9 cellular contexts compared by ENCODE assay signal in the genomic region with DNA sequence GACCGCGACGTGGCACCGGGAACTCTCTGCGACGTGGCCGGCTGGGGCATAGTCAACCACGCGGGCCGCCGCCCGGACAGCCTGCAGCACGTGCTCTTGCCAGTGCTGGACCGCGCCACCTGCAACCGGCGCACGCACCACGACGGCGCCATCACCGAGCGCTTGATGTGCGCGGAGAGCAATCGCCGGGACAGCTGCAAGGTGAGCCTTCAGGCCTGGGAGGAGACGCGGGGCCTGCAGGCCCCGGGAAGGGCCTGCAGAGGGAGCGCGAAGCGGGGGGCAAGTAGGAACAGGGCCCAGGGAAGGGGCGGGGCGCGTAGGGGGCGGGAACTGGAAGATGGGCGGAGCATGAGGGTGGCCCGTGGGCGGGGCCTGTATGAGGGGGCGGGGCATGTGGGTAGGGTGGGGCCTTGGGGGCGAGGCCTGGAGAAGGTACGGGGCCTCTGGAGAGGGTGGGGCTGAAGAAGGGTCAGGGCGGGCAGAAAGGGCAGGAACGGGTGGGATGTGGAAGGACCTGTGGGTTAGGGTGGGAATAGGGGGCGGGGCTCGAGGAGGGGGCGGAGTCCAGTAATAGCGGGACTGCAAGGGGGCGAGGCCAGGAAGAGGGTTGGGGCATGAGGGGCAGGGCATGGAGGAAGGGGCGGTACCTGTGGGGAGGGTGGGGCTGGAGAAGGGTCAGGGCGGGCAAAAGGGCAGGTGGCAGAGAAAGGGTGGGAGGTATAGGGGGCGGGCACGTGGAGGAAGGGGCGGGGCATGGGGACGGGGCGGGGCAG. TPM values are rescaled to one million over a fixed set of nuclear protein-coding genes. Genes with fewer than 3 reads are reported as not detected.
DNase-seq lines count a peak whose midpoint lies in the region; ATAC-seq, FAIRE-seq and TF ChIP-seq lines count a peak whose summit lies in the region.
"Had no signal": no experiment of that assay in that cellular context is flagged by ENCODE, and none has a peak within 500 bp of the region (broad histone marks: within the 10 kb centered on the region; RNA-seq: fewer than 3 reads in every experiment).

No MANE protein-coding gene starts in this region.

- H3K27ac ChIP-seq in RWPE2 (ENCODE audit: poor library complexity, severe bottlenecking) (no peak overlapping the region), keratinocyte (ENCODE audit: control insufficient read depth, insufficient read depth, low read length) (no peak overlapping the region)
- H3K27ac ChIP-seq: C4-2B had no signal

- no peak overlapping the region for H2AFZ ChIP-seq in keratinocyte (ENCODE audit: control insufficient read depth, low read length)

- DNase-seq in SIG-M5 treated with dmso at 0.1 percent for 504 hours (lab: John Stamatoyannopoulos, UW; ENCODE audit: unreplicated experiment): peak; percentile 69
- DNase-seq in SIG-M5 (lab: John Stamatoyannopoulos, UW): no peak
- peak; percentile 72 for DNase-seq in RWPE2 (ENCODE audit: low spot score)
- DNase-seq in activated T-helper 1 cell treated with anti-CD3 and anti-CD28 coated beads, Interleukin-12 subunit alpha, Interleukin-12 subunit beta, Interleukin-2, Interleukin-4 antibody, amounts not matched to agents 30 ng/mL and 10 ng/mL and 1 ng/mL, durations not matched to agents 14 hours and 24 hours and 36 hours (ENCODE audit: low spot score): peak; percentile 45
- DNase-seq in keratinocyte (ENCODE audit: low read depth, low spot score): no peak
- peak; percentile 87 for DNase-seq in stimulated activated CD8-positive, alpha-beta memory T cell treated with anti-CD3 and anti-CD28 coated beads, Interleukin-4, amount 100 ng/mL, for 48 hours
- DNase-seq in NCI-H510A (lab: John Stamatoyannopoulos, UW): no peak

- H3K4me1 Mint-ChIP-seq in activated T-helper 1 cell treated with anti-CD3 and anti-CD28 coated beads, Interleukin-12 subunit alpha, Interleukin-12 subunit beta, Interleukin-2, Interleukin-4 antibody, amounts not matched to agents 30 ng/mL and 10 ng/mL and 1 ng/mL, durations not matched to agents 14 hours and 24 hours and 36 hours (ENCODE audit: low read depth): peaks cover 7% of the 10 kb centered on the region

- no peak overlapping the region for H3K9ac ChIP-seq in keratinocyte (ENCODE audit: control insufficient read depth, extremely low read depth, insufficient read depth, low read length)

- H3K36me3 Mint-ChIP-seq in activated T-helper 1 cell treated with anti-CD3 and anti-CD28 coated beads, Interleukin-12 subunit alpha, Interleukin-12 subunit beta, Interleukin-2, Interleukin-4 antibody, amounts not matched to agents 30 ng/mL and 10 ng/mL and 1 ng/mL, durations not matched to agents 14 hours and 24 hours and 36 hours (ENCODE audit: low read depth): no peaks in the 10 kb centered on the region

- H4K20me1 ChIP-seq in keratinocyte (ENCODE audit: control insufficient read depth, extremely low read depth, insufficient read depth, low read length): no peaks in the 10 kb centered on the region

- H3K9me3 ChIP-seq in RWPE2 (ENCODE audit: severe bottlenecking): no peaks in the 10 kb centered on the region
- no peaks in the 10 kb centered on the region for H3K9me3 ChIP-seq in keratinocyte (ENCODE audit: control insufficient read depth, low read depth, low read length)

- no peak overlapping the region for H3K27ac Mint-ChIP-seq in activated T-helper 1 cell treated with anti-CD3 and anti-CD28 coated beads, Interleukin-12 subunit alpha, Interleukin-12 subunit beta, Interleukin-2, Interleukin-4 antibody, amounts not matched to agents 30 ng/mL and 10 ng/mL and 1 ng/mL, durations not matched to agents 14 hours and 24 hours and 36 hours

- H3K27me3 ChIP-seq in RWPE2 (ENCODE audit: insufficient read depth, poor library complexity, severe bottlenecking): peaks cover 6% of the 10 kb centered on the region
- H3K27me3 ChIP-seq in keratinocyte (ENCODE audit: control insufficient read depth, extremely low read depth, insufficient read depth, low read length): peaks cover 12% of the 10 kb centered on the region

- peak; percentile 28 for ATAC-seq in RWPE2 (ENCODE audit: low read depth)
- no peak for ATAC-seq in GM18909 (IDR thresholded peaks at IDR 0.05; ENCODE audit: poor library complexity, unreplicated experiment)

- peak; percentile 28 for TF ChIP-seq CTCF in RWPE2 (IDR thresholded peaks at IDR 0.05; ENCODE audit: poor library complexity, severe bottlenecking)
- peak in 2 of 3 experiments; percentile 37 to 50 for TF ChIP-seq CTCF in keratinocyte (optimal IDR thresholded peaks at IDR 0.05 in 1 of 3, IDR thresholded peaks at IDR 0.05 in 1 of 3, conservative IDR thresholded peaks at IDR 0.05 in 1 of 3; ENCODE audit: extremely low read depth in 1 of 3, insufficient read depth in 2 of 3, low read length in 3 of 3)

- H3K4me1 ChIP-seq in RWPE2 (ENCODE audit: insufficient read depth, poor library complexity, severe bottlenecking): peaks cover 3% of the 10 kb centered on the region
- peaks cover 3% of the 10 kb centered on the region for H3K4me1 ChIP-seq in keratinocyte (ENCODE audit: control insufficient read depth, extremely low read depth, insufficient read depth, low read length)

- no peaks in the 10 kb centered on the region for H3K9me3 Mint-ChIP-seq in activated T-helper 1 cell treated with anti-CD3 and anti-CD28 coated beads, Interleukin-12 subunit alpha, Interleukin-12 subunit beta, Interleukin-2, Interleukin-4 antibody, amounts not matched to agents 30 ng/mL and 10 ng/mL and 1 ng/mL, durations not matched to agents 14 hours and 24 hours and 36 hours

- peak overlapping the region; percentile 37 for H3K4me2 ChIP-seq in keratinocyte (ENCODE audit: control insufficient read depth, extremely low read depth, insufficient read depth, low read depth, low read length)

- H3K4me3 ChIP-seq in RWPE2 (ENCODE audit: severe bottlenecking) (no peak overlapping the region), keratinocyte (ENCODE audit: control insufficient read depth in 2 of 3, extremely low read depth in 1 of 3, insufficient read depth in 2 of 3, low read depth in 1 of 3, low read length in 3 of 3) (no peak overlapping the region)

- H3K9me1 ChIP-seq in keratinocyte (ENCODE audit: control insufficient read depth, extremely low read depth, insufficient read depth, low read length): no peaks in the 10 kb centered on the region

- FAIRE-seq in keratinocyte (lab: Jason Lieb, UNC): no peak

- dilution Hi-C loops in keratinocyte (cut with MboI; ENCODE audit: extremely low pct_ligation_motif_present, low sequenced_read_pairs): no loop called here

- H3K36me3 ChIP-seq in RWPE2 (ENCODE audit: low read depth) (no peaks in the 10 kb centered on the region), keratinocyte (ENCODE audit: control insufficient read depth in 2 of 2, extremely low read depth in 1 of 2, insufficient read depth in 2 of 2, low read length in 2 of 2) (no peaks in the 10 kb centered on the region)

- H3K4me3 Mint-ChIP-seq in activated T-helper 1 cell treated with anti-CD3 and anti-CD28 coated beads, Interleukin-12 subunit alpha, Interleukin-12 subunit beta, Interleukin-2, Interleukin-4 antibody, amounts not matched to agents 30 ng/mL and 10 ng/mL and 1 ng/mL, durations not matched to agents 14 hours and 24 hours and 36 hours: no peak overlapping the region

- intact Hi-C loops in activated T-helper 1 cell treated with anti-CD3 and anti-CD28 coated beads, Interleukin-12 subunit alpha, Interleukin-12 subunit beta, Interleukin-2, Interleukin-4 antibody, amounts not matched to agents 30 ng/mL and 10 ng/mL and 1 ng/mL, durations not matched to agents 14 hours and 24 hours and 36 hours (cut with micrococcal nuclease): loop anchor here (1.0 to 5.0 kb wide), 12 partner anchors 10 to 380 kb away; partner anchors contain the start of genes ATP5F1D, GRIN3B, MED16 and PTBP1

- H3K79me2 ChIP-seq in keratinocyte (ENCODE audit: control insufficient read depth, insufficient read depth, low read length): no peaks in the 10 kb centered on the region

- peaks cover 13% of the 10 kb centered on the region for H3K27me3 Mint-ChIP-seq in activated T-helper 1 cell treated with anti-CD3 and anti-CD28 coated beads, Interleukin-12 subunit alpha, Interleukin-12 subunit beta, Interleukin-2, Interleukin-4 antibody, amounts not matched to agents 30 ng/mL and 10 ng/mL and 1 ng/mL, durations not matched to agents 14 hours and 24 hours and 36 hours (ENCODE audit: insufficient read depth)

RNA-seq across cellular contexts. Expression of gene CFD, which starts 2.5 kb away (rescaled TPM):
- total RNA-seq in activated T-helper 1 cell treated with anti-CD3 and anti-CD28 coated beads, Interleukin-12 subunit alpha, Interleukin-12 subunit beta, Interleukin-2, Interleukin-4 antibody, amounts not matched to agents 30 ng/mL and 10 ng/mL and 1 ng/mL, durations not matched to agents 14 hours and 24 hours and 36 hours: 0.91 and 1.2 TPM in 2 replicates
- polyA plus RNA-seq in keratinocyte: 0.37 to 1.6 TPM (median 0.47 TPM) in 3 replicates
- not detected for polyA plus RNA-seq in keratinocyte (2011; ENCODE audit: low read depth)
- 0.49 and 2.3 TPM in 2 replicates for polyA plus RNA-seq in keratinocyte (2011; cell fraction: cytosol; rRNA removed)
- 0.64 and 1.5 TPM in 2 replicates for polyA plus RNA-seq in keratinocyte (2011; cell fraction: nucleus; rRNA removed)
- polyA plus RNA-seq in keratinocyte (2012; ENCODE audit: low replicate concordance): 0.49 and 2.2 TPM in 2 replicates
- 0.43 to 0.45 TPM (median 0.43 TPM) in 3 replicates for polyA minus RNA-seq in keratinocyte
- 5.0 TPM for polyA minus RNA-seq in keratinocyte (2011; cell fraction: cytosol; rRNA and poly(A)+ RNA removed)
- polyA minus RNA-seq in keratinocyte (2011; cell fraction: nucleus; rRNA and poly(A)+ RNA removed): 1.4 and 3.3 TPM in 2 replicates

RNA-seq across cellular contexts. Expression of gene ELANE, which starts 9.8 kb away (rescaled TPM):
- total RNA-seq in activated T-helper 1 cell treated with anti-CD3 and anti-CD28 coated beads, Interleukin-12 subunit alpha, Interleukin-12 subunit beta, Interleukin-2, Interleukin-4 antibody, amounts not matched to agents 30 ng/mL and 10 ng/mL and 1 ng/mL, durations not matched to agents 14 hours and 24 hours and 36 hours: not detected in 2 replicates
- polyA plus RNA-seq in keratinocyte: not detected in 3 replicates
- not detected for polyA plus RNA-seq in keratinocyte (2011; ENCODE audit: low read depth)
- not detected in 2 replicates for polyA plus RNA-seq in keratinocyte (2011; cell fraction: cytosol; rRNA removed)
- not detected in 2 replicates for polyA plus RNA-seq in keratinocyte (2011; cell fraction: nucleus; rRNA removed)
- not detected in 2 replicates for polyA plus RNA-seq in keratinocyte (2012; ENCODE audit: low replicate concordance)
- not detected in 3 replicates for polyA minus RNA-seq in keratinocyte
- polyA minus RNA-seq in keratinocyte (2011; cell fraction: cytosol; rRNA and poly(A)+ RNA removed): not detected
- polyA minus RNA-seq in keratinocyte (2011; cell fraction: nucleus; rRNA and poly(A)+ RNA removed): not detected in 2 replicates

RNA-seq across cellular contexts. Expression of gene PRTN3, which starts 21.1 kb away (rescaled TPM):
- not detected in 2 replicates for total RNA-seq in activated T-helper 1 cell treated with anti-CD3 and anti-CD28 coated beads, Interleukin-12 subunit alpha, Interleukin-12 subunit beta, Interleukin-2, Interleukin-4 antibody, amounts not matched to agents 30 ng/mL and 10 ng/mL and 1 ng/mL, durations not matched to agents 14 hours and 24 hours and 36 hours
- not detected in 3 replicates for polyA plus RNA-seq in keratinocyte
- not detected for polyA plus RNA-seq in keratinocyte (2011; ENCODE audit: low read depth)
- polyA plus RNA-seq in keratinocyte (2011; cell fraction: cytosol; rRNA removed): not detected in 2 replicates
- not detected in 2 replicates for polyA plus RNA-seq in keratinocyte (2011; cell fraction: nucleus; rRNA removed)
- not detected in 2 replicates for polyA plus RNA-seq in keratinocyte (2012; ENCODE audit: low replicate concordance)
- not detected in 3 replicates for polyA minus RNA-seq in keratinocyte
- not detected for polyA minus RNA-seq in keratinocyte (2011; cell fraction: cytosol; rRNA and poly(A)+ RNA removed)
- polyA minus RNA-seq in keratinocyte (2011; cell fraction: nucleus; rRNA and poly(A)+ RNA removed): not detected in 2 replicates

RNA-seq across cellular contexts. Expression of gene MED16, which starts 31.0 kb away (rescaled TPM):
- 62.1 and 62.5 TPM in 2 replicates for total RNA-seq in activated T-helper 1 cell treated with anti-CD3 and anti-CD28 coated beads, Interleukin-12 subunit alpha, Interleukin-12 subunit beta, Interleukin-2, Interleukin-4 antibody, amounts not matched to agents 30 ng/mL and 10 ng/mL and 1 ng/mL, durations not matched to agents 14 hours and 24 hours and 36 hours
- polyA plus RNA-seq in keratinocyte: 9.7 to 20.3 TPM (median 12.0 TPM) in 3 replicates
- polyA plus RNA-seq in keratinocyte (2011; ENCODE audit: low read depth): 14.3 TPM
- polyA plus RNA-seq in keratinocyte (2011; cell fraction: cytosol; rRNA removed): 9.1 and 21.9 TPM in 2 replicates
- 17.4 and 22.9 TPM in 2 replicates for polyA plus RNA-seq in keratinocyte (2011; cell fraction: nucleus; rRNA removed)
- 13.4 and 35.7 TPM in 2 replicates for polyA plus RNA-seq in keratinocyte (2012; ENCODE audit: low replicate concordance)
- polyA minus RNA-seq in keratinocyte: 16.1 to 51.3 TPM (median 18.7 TPM) in 3 replicates
- polyA minus RNA-seq in keratinocyte (2011; cell fraction: cytosol; rRNA and poly(A)+ RNA removed): 92.7 TPM
- 30.8 and 36.4 TPM in 2 replicates for polyA minus RNA-seq in keratinocyte (2011; cell fraction: nucleus; rRNA and poly(A)+ RNA removed)

RNA-seq across cellular contexts. Expression of gene RNU6-9, which starts 31.3 kb away (rescaled TPM):
- not detected in 2 replicates for total RNA-seq in activated T-helper 1 cell treated with anti-CD3 and anti-CD28 coated beads, Interleukin-12 subunit alpha, Interleukin-12 subunit beta, Interleukin-2, Interleukin-4 antibody, amounts not matched to agents 30 ng/mL and 10 ng/mL and 1 ng/mL, durations not matched to agents 14 hours and 24 hours and 36 hours
- polyA plus RNA-seq in keratinocyte: not detected in 3 replicates
- not detected for polyA plus RNA-seq in keratinocyte (2011; ENCODE audit: low read depth)
- not detected in 2 replicates for polyA plus RNA-seq in keratinocyte (2011; cell fraction: cytosol; rRNA removed)
- not detected in 2 replicates for polyA plus RNA-seq in keratinocyte (2011; cell fraction: nucleus; rRNA removed)
- not detected in 2 replicates for polyA plus RNA-seq in keratinocyte (2012; ENCODE audit: low replicate concordance)
- polyA minus RNA-seq in keratinocyte: not detected in 3 replicates
- polyA minus RNA-seq in keratinocyte (2011; cell fraction: cytosol; rRNA and poly(A)+ RNA removed): not detected
- not detected in 2 replicates for polyA minus RNA-seq in keratinocyte (2011; cell fraction: nucleus; rRNA and poly(A)+ RNA removed)

Comparison
In these comparisons a context has a peak if more than half of its experiments do, and no peak if none do; other contexts are left out.
1. DNase-seq: peak in SIG-M5 treated with dmso at 0.1 percent for 504 hours (single experiment), RWPE2 (single experiment), activated T-helper 1 cell treated with anti-CD3 and anti-CD28 coated beads, Interleukin-12 subunit alpha, Interleukin-12 subunit beta, Interleukin-2, Interleukin-4 antibody, amounts not matched to agents 30 ng/mL and 10 ng/mL and 1 ng/mL, durations not matched to agents 14 hours and 24 hours and 36 hours (single experiment) and stimulated activated CD8-positive, alpha-beta memory T cell treated with anti-CD3 and anti-CD28 coated beads, Interleukin-4, amount 100 ng/mL, for 48 hours (single experiment); none in SIG-M5 (single experiment), keratinocyte (single experiment) and NCI-H510A (single experiment).